20 cellular contexts compared by ENCODE assay signal in genomic region chr2:36296798-36297197, GRCh38. TPM values are rescaled to one million over a fixed set of nuclear protein-coding genes. Genes with fewer than 3 reads are reported as not detected.
A peak's percentile ranks its signal among the peaks of the same experiment; 100 is the strongest.
DNase-seq lines count a peak whose midpoint lies in the region; ATAC-seq, FAIRE-seq and TF ChIP-seq lines count a peak whose summit lies in the region.
"Had no signal": no experiment of that assay in that cellular context is flagged by ENCODE, and none has a peak within 500 bp of the region (broad histone marks: within the 10 kb centered on the region; RNA-seq: fewer than 3 reads in every experiment).

No MANE protein-coding gene starts in this region.

- H3K27me3 ChIP-seq in endocrine pancreas (ENCODE audit: control insufficient read depth, insufficient read depth, low read length) (no peaks in the 10 kb centered on the region), pancreas (no peaks in the 10 kb centered on the region)
- H3K27me3 ChIP-seq: BE2C had no signal

- no peaks in the 10 kb centered on the region for H3K36me3 ChIP-seq in endocrine pancreas (ENCODE audit: control insufficient read depth, insufficient read depth, low read length)
- no peaks in the 10 kb centered on the region for H3K36me3 ChIP-seq in pancreas
- H3K36me3 ChIP-seq: BE2C had no signal

- H3K4me3 ChIP-seq in endocrine pancreas (ENCODE audit: control insufficient read depth, insufficient read depth, low read length) (peak overlapping the region; percentile 81), pancreas (no peak overlapping the region)
- H3K4me3 ChIP-seq: GM12878, SK-N-MC had no signal

- H3K4me1 ChIP-seq in endocrine pancreas (ENCODE audit: control insufficient read depth, insufficient read depth, low read length) (no peaks in the 10 kb centered on the region), pancreas (no peaks in the 10 kb centered on the region)
- H3K4me1 ChIP-seq: BE2C had no signal

- DNase-seq in NCI-H146 (lab: John Stamatoyannopoulos, UW) (peak; percentile 23), NCI-H146 treated with DMSO at 0.1 percent for 48 hours (lab: John Stamatoyannopoulos, UW; ENCODE audit: unreplicated experiment) (no peak), NCI-H1417 treated with DMSO at 0.1 percent for 48 hours (lab: John Stamatoyannopoulos, UW) (peak; percentile 8), pancreas (peak in 3 of 6 donors; percentile 6 to 40 (median 17)), COLO829 (ENCODE audit: low spot score) (no peak), HuH-7.5 (ENCODE audit: low spot score) (no peak)
- DNase-seq: BE2C; CD4-positive, CD25-positive, alpha-beta regulatory T cell; DMS153; EL; NCI-H1048; NCI-H1694 treated with DMSO at 0.1 percent for 48 hours; NCI-H526 treated with DMSO at 0.1 percent for 48 hours; SHP77 had no signal

- TF ChIP-seq CTCF in pancreas (IDR thresholded peaks at IDR 0.05) = no peak

- H3K9me3 ChIP-seq in endocrine pancreas (ENCODE audit: control insufficient read depth, low read length) (no peaks in the 10 kb centered on the region), pancreas (no peaks in the 10 kb centered on the region)
- H3K9me3 ChIP-seq: BE2C had no signal

- intact Hi-C loops in pancreas (cut with DNase I) = no loop called here

- ATAC-seq in pancreas (peak in 3 of 4 donors; percentile 65 to 81 (median 78)), HG02870 (IDR thresholded peaks at IDR 0.05; ENCODE audit: unreplicated experiment) (no peak)
- ATAC-seq: GM12878 had no signal

- no peak for FAIRE-seq in pancreas (lab: Jason Lieb, UNC)
- FAIRE-seq: GM12878, H54 had no signal

- H3K9ac ChIP-seq in endocrine pancreas (ENCODE audit: control insufficient read depth, insufficient read depth, low read length) = no peak overlapping the region
- H3K9ac ChIP-seq: KMS-11 had no signal

- no peak overlapping the region for H3K27ac ChIP-seq in pancreas
- H3K27ac ChIP-seq: KMS-11, SK-N-MC had no signal

- WGBS in pancreas, 2 donors = 22 to 27% methylated on average over 4 of the region's 4 CpGs

RNA-seq across cellular contexts. Expression of gene CRIM1, which starts 58.8 kb away (rescaled TPM):
- 10 to 100 TPM; 15.9 to 29.1 (median 22.5) TPM for total RNA-seq in pancreas
- polyA plus RNA-seq in pancreas = 10 to 100 TPM in 1 of 2 donors, 1 to 10 TPM in 1; 5.2 to 14.7 TPM

Comparison
In these comparisons a context has a peak if more than half of its experiments do, and no peak if none do; other contexts are left out.
1. DNase-seq: peak in NCI-H146 (single experiment) and NCI-H1417 treated with DMSO at 0.1 percent for 48 hours (single experiment); none in NCI-H146 treated with DMSO at 0.1 percent for 48 hours (single experiment), COLO829 (single experiment) and HuH-7.5 (single experiment).